In genomic region chr2:57527685-57528084, GRCh38 we compare ENCODE assay signal across 26 cellular contexts.
DNase-seq lines count a peak whose midpoint lies in the region; ATAC-seq, FAIRE-seq and TF ChIP-seq lines count a peak whose summit lies in the region.
"Had no signal": no experiment of that assay in that cellular context is flagged by ENCODE, and none has a peak within 500 bp of the region (broad histone marks: within the 10 kb centered on the region; RNA-seq: fewer than 3 reads in every experiment).

No MANE protein-coding gene starts in this region.

- H3K9ac ChIP-seq in H9 (ENCODE audit: extremely low read depth, insufficient read length, low read length) (no peak overlapping the region), H1 (replicated peaks in 1 of 4; ENCODE audit: extremely low read depth in 1 of 4, low read depth in 3 of 4, low read length in 3 of 4) (no peak overlapping the region)
- H3K9ac ChIP-seq: BLaER1 had no signal

- no peak overlapping the region for H3K4ac ChIP-seq in H9 (ENCODE audit: low read depth, low read length)
- no peak overlapping the region for H3K4ac ChIP-seq in H1 (replicated peaks; ENCODE audit: insufficient read length, low read depth, low read length)

- H3K4me1 Mint-ChIP-seq in H9: peaks cover 3 to 4% of the 10 kb centered on the region in 2 experiments; a peak in 3 of 4 replicates
- H3K4me1 Mint-ChIP-seq: CD14-positive monocyte; CD4-positive, alpha-beta memory T cell; CD4-positive, CD25-positive, alpha-beta regulatory T cell; CD8-positive, alpha-beta memory T cell had no signal

- H2BK20ac ChIP-seq in H9 (ENCODE audit: low read depth, low read length, poor library complexity, severe bottlenecking) (no peak overlapping the region), H1 (ENCODE audit: low read length) (no peak overlapping the region)

- no peaks in the 10 kb centered on the region; a peak in 1 of 5 replicates for H3K9me3 Mint-ChIP-seq in H9

- no peaks in the 10 kb centered on the region for H3K9me3 ChIP-seq in H9 (ENCODE audit: control insufficient read depth, low read depth, low read length)
- H3K9me3 ChIP-seq in H1 (ENCODE audit: insufficient read depth in 2 of 2, low read depth in 1 of 2, low read length in 1 of 2): no peaks in the 10 kb centered on the region
- no peaks in the 10 kb centered on the region for H3K9me3 ChIP-seq in right cardiac atrium (ENCODE audit: control insufficient read depth, low read length)
- H3K9me3 ChIP-seq: BE2C had no signal

- H3K18ac ChIP-seq in H9 (ENCODE audit: insufficient read length, low read depth, low read length): no peak overlapping the region
- no peak overlapping the region for H3K18ac ChIP-seq in H1 (ENCODE audit: extremely low read depth, low read length)

- H3K4me2 ChIP-seq in H9 (ENCODE audit: insufficient read depth, insufficient read length, low read length) (no peak overlapping the region), H1 (ENCODE audit: insufficient read depth in 1 of 2, low read depth in 2 of 2, low read length in 2 of 2) (no peak overlapping the region)
- H3K4me2 ChIP-seq: BLaER1 had no signal

- no peak overlapping the region for H3T11ph ChIP-seq in H9 (ENCODE audit: low read length)

- no peak overlapping the region for H3K27ac Mint-ChIP-seq in H9
- H3K27ac Mint-ChIP-seq: CD14-positive monocyte; CD4-positive, alpha-beta memory T cell; CD4-positive, CD25-positive, alpha-beta regulatory T cell; CD8-positive, alpha-beta memory T cell had no signal

- no peaks in the 10 kb centered on the region; the same call in 1 of the 2 replicates for H3K27me3 Mint-ChIP-seq in H9 (ENCODE audit: low read depth)
- H3K27me3 Mint-ChIP-seq: CD4-positive, alpha-beta memory T cell; CD4-positive, CD25-positive, alpha-beta regulatory T cell had no signal

- H3K23ac ChIP-seq in H9 (ENCODE audit: insufficient read length, low read depth, low read length) (no peak overlapping the region), H1 (ENCODE audit: insufficient read length) (no peak overlapping the region)

- H4K5ac ChIP-seq in H9 (ENCODE audit: insufficient read length, low read depth, low read length) (no peak overlapping the region), H1 (ENCODE audit: insufficient read length, low read depth, low read length) (no peak overlapping the region)

- no peak for DNase-seq in H9
- no peak for DNase-seq in H1 (ENCODE audit: low read depth in 1 of 2, low spot score in 2 of 2)
- no peak for DNase-seq in epidermal melanocyte (ENCODE audit: insufficient read length, low spot score)
- DNase-seq in right cardiac atrium: no peak
- no peak for DNase-seq in ureter (ENCODE audit: low spot score)
- DNase-seq: 8988T; ACHN; BE2C; C1 segment of cervical spinal cord; CD4-positive, alpha-beta memory T cell; CD4-positive, CD25-positive, alpha-beta regulatory T cell; CD8-positive, alpha-beta memory T cell; COR-L47; DMS 273 treated with DMSO at 0.1 percent for 48 hours; DMS153; DMS53; DMS79; DND-41; EL; GDM1 had no signal

- H3K14ac ChIP-seq in H9 (ENCODE audit: insufficient read depth, low read length): no peak overlapping the region
- no peak overlapping the region for H3K14ac ChIP-seq in H1 (ENCODE audit: insufficient read length)

- H3K79me1 ChIP-seq in H9 (ENCODE audit: insufficient read depth, low read depth, low read length, poor library complexity, severe bottlenecking): no peaks in the 10 kb centered on the region
- no peaks in the 10 kb centered on the region for H3K79me1 ChIP-seq in H1 (ENCODE audit: low read depth, low read length)

- H3K27ac ChIP-seq in H9 (ENCODE audit: insufficient read length, low read depth, low read length) (no peak overlapping the region), H1 (ENCODE audit: low read depth, low read length) (no peak overlapping the region), right cardiac atrium (ENCODE audit: low read length) (no peak overlapping the region)
- H3K27ac ChIP-seq: BLaER1 had no signal

- no peak for ATAC-seq in right cardiac atrium
- ATAC-seq: GM12878 had no signal

- CTCF ChIA-PET in H1 (lab: Charles Lee; ENCODE audit: partially characterized antibody): interaction anchor here (1.0 to 1.7 kb wide), 4 partner anchors 9 to 186 kb away, joined by 3 to 5 read pairs (median 4); no protein-coding TSS in a partner anchor

- no peak overlapping the region for H2BK15ac ChIP-seq in H9 (ENCODE audit: low read depth, low read length)
- no peak overlapping the region for H2BK15ac ChIP-seq in H1 (ENCODE audit: low read length)

- POLR2A ChIA-PET in H1 (lab: Charles Lee; ENCODE audit: partially characterized antibody): no interaction called here

- no peak overlapping the region for H2BK12ac ChIP-seq in H9 (ENCODE audit: insufficient read length, low read depth, low read length)
- H2BK12ac ChIP-seq in H1 (ENCODE audit: low read depth, low read length): no peak overlapping the region

- WGBS in H9 (ENCODE audit: extremely low coverage, insufficient read length, low lambda C conversion rate): no CpG with 5 or more reads among the region's 1 CpG
- 100% methylated on average over 1 of the region's 1 CpG; no CpG with 5 or more reads in 1 of the 2 experiments for WGBS in H1 (ENCODE audit: extremely low coverage in 1 of 2, insufficient coverage in 1 of 2, insufficient read length in 1 of 2, insufficient replicate concordance in 2 of 2, low coverage in 1 of 2, low lambda C conversion rate in 2 of 2, missing lambda C conversion rate in 1 of 2), 2 experiments
- 89% methylated on average over 1 of the region's 1 CpG for WGBS in right cardiac atrium

- no peak for FAIRE-seq in H1 (lab: Jason Lieb, UNC)
- FAIRE-seq: A204.1, GM12878, GM12892, GM18507 had no signal

- H3K79me2 ChIP-seq in H9 (ENCODE audit: insufficient read depth, low read length) (no peaks in the 10 kb centered on the region), H1 (ENCODE audit: control insufficient read depth in 1 of 2, insufficient read depth in 2 of 2, low read length in 2 of 2) (no peaks in the 10 kb centered on the region)

- TF ChIP-seq POLR2A in H1 (IDR thresholded peaks at IDR 0.05; ENCODE audit: control extremely low read depth in 1 of 2, low read depth in 2 of 2, low read length in 2 of 2): no peak

- H3K23me2 ChIP-seq in H9 (ENCODE audit: insufficient read length, low read depth, low read length, poor library complexity, severe bottlenecking) (no peaks in the 10 kb centered on the region), H1 (ENCODE audit: low read depth, low read length) (no peaks in the 10 kb centered on the region)

- H2BK120ac ChIP-seq in H9 (ENCODE audit: low read depth, low read length, poor library complexity, severe bottlenecking) (no peak overlapping the region), H1 (replicated peaks; ENCODE audit: low read depth, low read length) (no peak overlapping the region)

- H3K27me3 ChIP-seq in H9 (ENCODE audit: insufficient read depth, low read length): no peaks in the 10 kb centered on the region
- no peaks in the 10 kb centered on the region for H3K27me3 ChIP-seq in H1 (replicated peaks in 1 of 4; ENCODE audit: control insufficient read depth in 3 of 4, extremely low read depth in 1 of 4, insufficient read depth in 3 of 4, low read length in 3 of 4)
- no peaks in the 10 kb centered on the region for H3K27me3 ChIP-seq in right cardiac atrium (ENCODE audit: control insufficient read depth, insufficient read depth)
- H3K27me3 ChIP-seq: BE2C, BLaER1 had no signal

- peak; percentile 34 to 53; a peak in 3 of 4 replicates for TF ChIP-seq RAD21 in H1 (IDR thresholded peaks at IDR 0.05 in 1 of 2, conservative IDR thresholded peaks at IDR 0.05 in 1 of 2; ENCODE audit: low read depth in 2 of 2, low read length in 2 of 2)

- no peaks in the 10 kb centered on the region; a peak in 2 of 7 replicates for H3K36me3 Mint-ChIP-seq in H9 (ENCODE audit: insufficient read depth in 1 of 3, low read depth in 3 of 3)
- H3K36me3 Mint-ChIP-seq: CD14-positive monocyte; CD4-positive, CD25-positive, alpha-beta regulatory T cell had no signal

- H3K4me1 ChIP-seq in H9 (ENCODE audit: insufficient read depth, low read length) (no peaks in the 10 kb centered on the region), H1 (replicated peaks in 1 of 4; ENCODE audit: control insufficient read depth in 3 of 4, insufficient read depth in 4 of 4, low read length in 3 of 4) (no peaks in the 10 kb centered on the region), right cardiac atrium (ENCODE audit: control insufficient read depth, insufficient read depth, low read length) (no peaks in the 10 kb centered on the region)
- H3K4me1 ChIP-seq: BE2C, BLaER1 had no signal

- H4K20me1 ChIP-seq in H9 (ENCODE audit: control insufficient read depth, insufficient read depth, insufficient read length): no peaks in the 10 kb centered on the region
- no peaks in the 10 kb centered on the region for H4K20me1 ChIP-seq in H1 (replicated peaks in 1 of 2; ENCODE audit: control insufficient read depth in 1 of 2, insufficient read depth in 2 of 2, low read length in 2 of 2)
- H4K20me1 ChIP-seq: BLaER1 had no signal

- H2AK5ac ChIP-seq in H9 (ENCODE audit: insufficient read length, low read length) (no peak overlapping the region), H1 (ENCODE audit: low read depth, low read length) (no peak overlapping the region)

- TF ChIP-seq EP300 in H1 (IDR thresholded peaks at IDR 0.05; ENCODE audit: borderline replicate concordance in 1 of 2, low read depth in 2 of 2, low read length in 2 of 2): no peak

- H3K56ac ChIP-seq in H9 (ENCODE audit: insufficient read length, low read depth, low read length) (no peak overlapping the region), H1 (replicated peaks; ENCODE audit: insufficient read length, low read depth, low read length) (no peak overlapping the region)

- TF ChIP-seq CTCF in H9 (conservative IDR thresholded peaks at IDR 0.05): 0 out of 3 replicates have a peak, but pooled peaks have one; percentile 18
- TF ChIP-seq CTCF in H1 (IDR thresholded peaks at IDR 0.05; ENCODE audit: control extremely low read depth in 1 of 3, insufficient read depth in 1 of 3, low read depth in 1 of 3, low read length in 3 of 3): no peak; a peak in 1 of 4 replicates

- H4K8ac ChIP-seq in H9 (replicated peaks; ENCODE audit: insufficient read length, low read depth, low read length): no peak overlapping the region
- no peak overlapping the region for H4K8ac ChIP-seq in H1 (ENCODE audit: extremely low read depth, insufficient read depth, low read length)

- no peak overlapping the region for H4K91ac ChIP-seq in H9 (ENCODE audit: insufficient read length, low read depth, low read length)
- H4K91ac ChIP-seq in H1 (replicated peaks; ENCODE audit: insufficient read length, low read length): no peak overlapping the region

- no peaks in the 10 kb centered on the region for H3K36me3 ChIP-seq in H1 (ENCODE audit: control insufficient read depth in 2 of 4, insufficient read depth in 4 of 4, low read length in 3 of 4)
- H3K36me3 ChIP-seq: BE2C, BLaER1 had no signal

- no peak overlapping the region for H3K4me3 ChIP-seq in H1 (ENCODE audit: extremely low read depth in 1 of 4, insufficient read depth in 2 of 4, low read depth in 3 of 4, low read length in 4 of 4)
- H3K4me3 ChIP-seq in right cardiac atrium (ENCODE audit: low read length): no peak overlapping the region
- H3K4me3 ChIP-seq: BLaER1, GM12878 had no signal

- intact Hi-C loops in right cardiac atrium (cut with DNase I): no loop called here

- H2AFZ ChIP-seq in H9 (ENCODE audit: low read length): no peak overlapping the region
- H2AFZ ChIP-seq in H1 (ENCODE audit: low read length): no peak overlapping the region

- H3K4me3 Mint-ChIP-seq in H9: no peak overlapping the region
- H3K4me3 Mint-ChIP-seq: CD14-positive monocyte; CD4-positive, alpha-beta memory T cell; CD4-positive, CD25-positive, alpha-beta regulatory T cell; CD8-positive, alpha-beta memory T cell had no signal

- H2BK5ac ChIP-seq in H9 (ENCODE audit: insufficient read length, low read length) (no peak overlapping the region), H1 (ENCODE audit: low read depth, low read length) (no peak overlapping the region)
